ENCODE assay signal across 2 cellular contexts in the genomic region with DNA sequence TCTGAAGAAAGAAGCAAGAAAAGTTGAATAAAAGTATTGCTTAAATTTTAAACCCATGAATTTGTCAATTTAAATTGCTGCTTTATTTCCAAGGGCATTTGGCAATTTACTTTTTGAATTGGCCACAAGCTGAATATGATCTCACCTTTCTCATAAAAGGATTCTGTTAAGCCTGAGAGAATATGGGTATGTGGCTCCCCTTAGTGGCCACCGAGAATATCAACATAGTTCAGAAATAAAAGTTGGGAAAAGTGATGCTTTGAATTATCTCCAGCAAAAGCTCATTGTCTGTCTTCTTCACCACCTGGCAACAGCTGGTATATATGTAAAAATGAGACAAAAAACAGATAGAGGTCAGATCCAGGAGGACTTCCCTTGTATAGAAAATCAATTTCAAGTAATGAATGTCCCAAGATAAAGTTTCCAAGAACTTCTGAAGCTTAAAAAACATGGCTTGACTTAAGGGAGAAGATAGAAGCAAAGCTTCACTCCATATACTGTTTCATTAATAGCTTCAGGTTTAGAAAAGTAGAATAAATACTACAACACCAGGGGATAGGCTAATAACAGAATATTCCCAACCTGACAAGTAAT.
TF ChIP-seq lines count a peak whose summit lies in the region.

No MANE protein-coding gene starts in this region.

TF ChIP-seq in GM12878, 131 proteins besides CTCF, POLR2A, EP300 and RAD21 (continued from another document):
- TF ChIP-seq PAX5 (IDR thresholded peaks at IDR 0.05; ENCODE audit: borderline replicate concordance, low read depth, low read length) = no peak
- TF ChIP-seq CHD1 (IDR thresholded peaks at IDR 0.05; ENCODE audit: low read depth, low read length) = no peak
- no peak for TF ChIP-seq CEBPB (IDR thresholded peaks at IDR 0.05; ENCODE audit: borderline replicate concordance in 1 of 2, low read depth in 2 of 2, low read length in 2 of 2)
- 0 out of 2 replicates have a peak, but pooled peaks have one; percentile 23 for TF ChIP-seq ATF7 (IDR thresholded peaks at IDR 0.05; ENCODE audit: low read depth)
- peak; percentile 58; the same call in 1 of the 2 replicates for TF ChIP-seq SMC3 (IDR thresholded peaks at IDR 0.05; ENCODE audit: borderline replicate concordance, low read length)

TF ChIP-seq in HepG2, 621 proteins besides CTCF, POLR2A, EP300 and RAD21:
- TF ChIP-seq STAG1 (CRISPR knock-in tag; IDR thresholded peaks at IDR 0.05) (peak; percentile 62), EED (CRISPR knock-in tag; IDR thresholded peaks at IDR 0.05) (no peak), PLRG1 (conservative IDR thresholded peaks at IDR 0.05) (no peak), SMC3 (IDR thresholded peaks at IDR 0.05; ENCODE audit: low read length) (0 out of 2 replicates have a peak, but pooled peaks have one; percentile 22)
TF ChIP-seq in HepG2: peak in this region for 2.
